ENCODE assay signal across 9 cellular contexts in genomic region chr1:25259813-25260212, GRCh38. TPM values are rescaled to one million over a fixed set of nuclear protein-coding genes. Genes with fewer than 3 reads are reported as not detected.
A peak's percentile ranks its signal among the peaks of the same experiment; 100 is the strongest.
DNase-seq lines count a peak whose midpoint lies in the region; TF ChIP-seq lines count a peak whose summit lies in the region.
"Not testable (repeated sequence)": the region's sequence is repeated elsewhere in the genome, so short reads cannot be mapped to it uniquely, and the experiment has no call there.
"Had no signal": no experiment of that assay in that cellular context is flagged by ENCODE, and none has a peak within 500 bp of the region (broad histone marks: within the 10 kb centered on the region; RNA-seq: fewer than 3 reads in every experiment).

No MANE protein-coding gene starts in this region.

- H3K27me3 ChIP-seq in AG04450 (ENCODE audit: control insufficient read depth, insufficient read depth, low read length); Loucy (ENCODE audit: insufficient read depth, low read length, poor library complexity, severe bottlenecking); SK-N-SH (ENCODE audit: insufficient read depth); left ventricle myocardium inferior (ENCODE audit: low read depth); neutrophil: not testable (repeated sequence)

- peak overlapping the region; percentile 46 for H3K27ac Mint-ChIP-seq in activated naive CD4-positive, alpha-beta T cell treated with anti-CD3 and anti-CD28 coated beads, Interleukin-2, amount 50 U/mL, for 24 hours

- not testable (repeated sequence) for H3K4me3 ChIP-seq in AG04450 (ENCODE audit: low read depth, low read length); Loucy (ENCODE audit: low read length, poor library complexity, severe bottlenecking); SK-N-SH (ENCODE audit: low read depth in 2 of 2, low read length in 1 of 2); left ventricle myocardium inferior; neutrophil (ENCODE audit: low read depth in 1 of 2, low read length in 1 of 2)

- H3F3A ChIP-seq in Loucy (ENCODE audit: low read depth); SK-N-SH (replicated peaks; ENCODE audit: insufficient read depth): not testable (repeated sequence)

- H3K4me2 ChIP-seq in Loucy (ENCODE audit: low read depth, low read length, poor library complexity, severe bottlenecking); SK-N-SH: not testable (repeated sequence)

- CTCF ChIA-PET in AG04450 (lab: Charles Lee); SK-N-SH (lab: Yijun Ruan, JAX): not testable (repeated sequence)

- not testable (repeated sequence) for H2AFZ ChIP-seq in Loucy (ENCODE audit: low read length); SK-N-SH (ENCODE audit: low read depth)

- not testable (repeated sequence) for H3K36me3 ChIP-seq in Loucy (ENCODE audit: insufficient read depth, low read length); SK-N-SH (replicated peaks in 1 of 2; ENCODE audit: control insufficient read depth in 1 of 2, insufficient read depth in 2 of 2, low read length in 1 of 2)
- H3K36me3 ChIP-seq in left ventricle myocardium inferior (peaks cover 11% of the 10 kb centered on the region), neutrophil (peaks cover 12% of the 10 kb centered on the region)

- not testable (repeated sequence) for H3K36me3 Mint-ChIP-seq in activated naive CD4-positive, alpha-beta T cell treated with anti-CD3 and anti-CD28 coated beads, Interleukin-2, amount 50 U/mL, for 24 hours

- H3K27ac ChIP-seq in AG04450 (ENCODE audit: low read depth, low read length); left ventricle myocardium inferior (replicated peaks): not testable (repeated sequence)
- H3K27ac ChIP-seq in SK-N-SH (ENCODE audit: low read depth in 2 of 2, low read length in 1 of 2) (peak overlapping the region in 1 of 2 experiments; percentile 9; a peak in 1 of 4 replicates), neutrophil (peak overlapping the region; percentile 50)

- not testable (repeated sequence) for H3K9me3 ChIP-seq in AG04450 (ENCODE audit: control insufficient read depth, insufficient read depth, low read length); Loucy (ENCODE audit: insufficient read depth, low read depth, low read length); SK-N-SH; left ventricle myocardium inferior (replicated peaks); neutrophil

- POLR2A ChIA-PET in AG04450 (lab: Yijun Ruan, JAX): interaction anchor here (1.2 kb wide), 1 partner anchor 12 kb away, joined by 6 read pairs; the partner anchor contains the start of gene RSRP1
- POLR2A ChIA-PET in SK-N-SH (lab: Yijun Ruan, JAX): not testable (repeated sequence)

- H3K9me3 Mint-ChIP-seq in activated naive CD4-positive, alpha-beta T cell treated with anti-CD3 and anti-CD28 coated beads, Interleukin-2, amount 50 U/mL, for 24 hours: not testable (repeated sequence)

- H3K9me2 ChIP-seq in Loucy (replicated peaks; ENCODE audit: low read depth, low read length); SK-N-SH: not testable (repeated sequence)

- H3K79me2 ChIP-seq in Loucy (ENCODE audit: insufficient read depth, low read length): not testable (repeated sequence)
- peaks cover 64% of the 10 kb centered on the region for H3K79me2 ChIP-seq in SK-N-SH (ENCODE audit: insufficient read depth)

- not testable (repeated sequence) for H3K9ac ChIP-seq in Loucy (ENCODE audit: low read depth, low read length, poor library complexity, severe bottlenecking); SK-N-SH

- not testable (repeated sequence) for TF ChIP-seq EP300 in SK-N-SH (IDR thresholded peaks at IDR 0.05; ENCODE audit: borderline replicate concordance in 1 of 2, low read depth in 1 of 2, low read length in 1 of 2)

- not testable (repeated sequence) for H4K20me1 ChIP-seq in Loucy (ENCODE audit: insufficient read depth, low read length, poor library complexity, severe bottlenecking); SK-N-SH (ENCODE audit: insufficient read depth)

- intact Hi-C loops in left ventricle myocardium inferior (cut with micrococcal nuclease): not testable (repeated sequence)

- not testable (repeated sequence) for H3K4me3 Mint-ChIP-seq in activated naive CD4-positive, alpha-beta T cell treated with anti-CD3 and anti-CD28 coated beads, Interleukin-2, amount 50 U/mL, for 24 hours

- not testable (repeated sequence) for TF ChIP-seq RAD21 in SK-N-SH (IDR thresholded peaks at IDR 0.05; ENCODE audit: low read length)

- not testable (repeated sequence) for H3K27me3 Mint-ChIP-seq in activated naive CD4-positive, alpha-beta T cell treated with anti-CD3 and anti-CD28 coated beads, Interleukin-2, amount 50 U/mL, for 24 hours

- WGBS in SK-N-SH (ENCODE audit: low lambda C conversion rate): 85% methylated on average over 7 of the region's 7 CpGs

- peaks cover 25% of the 10 kb centered on the region for H3K4me1 Mint-ChIP-seq in activated naive CD4-positive, alpha-beta T cell treated with anti-CD3 and anti-CD28 coated beads, Interleukin-2, amount 50 U/mL, for 24 hours

- not testable (repeated sequence) for H3K4me1 ChIP-seq in Loucy (ENCODE audit: insufficient read depth, low read length, poor library complexity, severe bottlenecking); SK-N-SH (ENCODE audit: control insufficient read depth in 1 of 2, insufficient read depth in 2 of 2, low read depth in 1 of 2, low read length in 1 of 2); left ventricle myocardium inferior
- H3K4me1 ChIP-seq in neutrophil (ENCODE audit: control insufficient read depth in 1 of 2, insufficient read depth in 1 of 2, low read depth in 1 of 2, low read length in 1 of 2): peaks cover 0 to 12% of the 10 kb centered on the region in 2 experiments

- TF ChIP-seq CTCF in AG04450 (IDR thresholded peaks at IDR 0.05; ENCODE audit: low read depth, low read length) (peak; percentile 16; the same call in 1 of the 2 replicates), Loucy (conservative IDR thresholded peaks at IDR 0.05; ENCODE audit: low read length) (peak; percentile 41), SK-N-SH (IDR thresholded peaks at IDR 0.05) (peak; percentile 41), left ventricle myocardium inferior (IDR thresholded peaks at IDR 0.05; ENCODE audit: borderline replicate concordance) (peak; percentile 23)
- not testable (repeated sequence) for TF ChIP-seq CTCF in neutrophil (IDR thresholded peaks at IDR 0.05)

- not testable (repeated sequence) for DNase-seq in AG04450 (ENCODE audit: low read depth, low spot score); SK-N-SH; left ventricle myocardium inferior
- DNase-seq in GM04504 (ENCODE audit: low read depth): peak; percentile 30
- peak; percentile 58 for DNase-seq in dermis blood vessel endothelial cell

RNA-seq across cellular contexts. Expression of gene RHD, which starts 12.5 kb away (rescaled TPM):
- not detected in 2 replicates for polyA plus RNA-seq in AG04450 (2011; rRNA removed)
- polyA minus RNA-seq in AG04450 (2011; rRNA and poly(A)+ RNA removed): not detected in 2 replicates
- polyA plus RNA-seq in SK-N-SH (2012; rRNA removed): not detected in 2 replicates
- 0.05 TPM in 1 of 2 replicates, not detected in the other for polyA plus RNA-seq in SK-N-SH (2012; cell fraction: cytosol; rRNA removed)
- not detected in 2 replicates for polyA plus RNA-seq in SK-N-SH (2012; cell fraction: nucleus; rRNA removed)
- total RNA-seq in dermis blood vessel endothelial cell: 0.09 and 0.34 TPM in 2 replicates
- not detected for total RNA-seq in left ventricle myocardium inferior
- total RNA-seq: activated CD4-positive, alpha-beta T cell treated with anti-CD3 and anti-CD28 coated beads, Interleukin-2, amount 10 ng/mL, durations not matched to agents 7 days and 5 days had no signal

RNA-seq across cellular contexts. Expression of gene RSRP1, which starts 12.6 kb away (rescaled TPM):
- polyA plus RNA-seq in AG04450 (2011; rRNA removed): 49.7 and 65.7 TPM in 2 replicates
- polyA minus RNA-seq in AG04450 (2011; rRNA and poly(A)+ RNA removed): 55.7 and 84.1 TPM in 2 replicates
- 126 and 191 TPM in 2 replicates for polyA plus RNA-seq in SK-N-SH (2012; rRNA removed)
- polyA plus RNA-seq in SK-N-SH (2012; cell fraction: cytosol; rRNA removed): 23.3 and 23.6 TPM in 2 replicates
- 1,161 and 1,530 TPM in 2 replicates for polyA plus RNA-seq in SK-N-SH (2012; cell fraction: nucleus; rRNA removed)
- total RNA-seq in dermis blood vessel endothelial cell: 111 and 342 TPM in 2 replicates
- 41.1 TPM for total RNA-seq in left ventricle myocardium inferior

RNA-seq across cellular contexts. Expression of gene SYF2, which starts 27.5 kb away (rescaled TPM):
- polyA plus RNA-seq in AG04450 (2011; rRNA removed): 33.7 and 48.3 TPM in 2 replicates
- polyA minus RNA-seq in AG04450 (2011; rRNA and poly(A)+ RNA removed): 5.0 and 5.3 TPM in 2 replicates
- polyA plus RNA-seq in SK-N-SH (2012; rRNA removed): 31.1 and 32.3 TPM in 2 replicates
- polyA plus RNA-seq in SK-N-SH (2012; cell fraction: cytosol; rRNA removed): 48.7 and 78.4 TPM in 2 replicates
- 13.6 and 15.8 TPM in 2 replicates for polyA plus RNA-seq in SK-N-SH (2012; cell fraction: nucleus; rRNA removed)
- total RNA-seq in dermis blood vessel endothelial cell: 46.1 and 56.8 TPM in 2 replicates
- total RNA-seq in left ventricle myocardium inferior: 35.1 TPM
